ENCODE assay signal across 16 cellular contexts in genomic region chr2:144886847-144887246, GRCh38.
DNase-seq lines count a peak whose midpoint lies in the region; ATAC-seq and TF ChIP-seq lines count a peak whose summit lies in the region.
"Had no signal": no experiment of that assay in that cellular context is flagged by ENCODE, and none has a peak within 500 bp of the region (broad histone marks: within the 10 kb centered on the region; RNA-seq: fewer than 3 reads in every experiment).

No MANE protein-coding gene starts in this region.

- no peak overlapping the region for H3K27ac ChIP-seq in uterus
- H3K27ac ChIP-seq: BLaER1 treated with 17β-estradiol and CSF1 and Interleukin-3, amounts not matched to agents 10 nM and 100 nM; tibial nerve had no signal

- no peaks in the 10 kb centered on the region for H3K9me3 ChIP-seq in uterus
- H3K9me3 ChIP-seq: tibial nerve had no signal

- H3K4me3 ChIP-seq in uterus (no peak overlapping the region), H7 (ENCODE audit: insufficient read depth, low read depth, low read length) (no peak overlapping the region)
- H3K4me3 ChIP-seq: BLaER1 treated with 17β-estradiol and CSF1 and Interleukin-3, amounts not matched to agents 10 nM and 100 nM; tibial nerve had no signal

- intact Hi-C loops in head of caudate nucleus (cut with DNase I) (no loop called here), uterus (cut with DNase I; ENCODE audit: low total_unique reads) (no loop called here)

- TF ChIP-seq POLR2A in uterus (IDR thresholded peaks at IDR 0.05) = no peak

- no peak for TF ChIP-seq CTCF in uterus (IDR thresholded peaks at IDR 0.05)

- DNase-seq in astrocyte of the hippocampus (ENCODE audit: low read depth, low spot score) = peak; percentile 55
- peak in 24 of 42 donors; percentile 2 to 60 (median 21) for DNase-seq in head of caudate nucleus
- DNase-seq in mucosa of gallbladder (ENCODE audit: low spot score) = peak; percentile 39
- DNase-seq in uterus = peak; percentile 22 to 76
- no peak for DNase-seq in H7
- DNase-seq in MV-4-11 (lab: John Stamatoyannopoulos, UW) = no peak
- DNase-seq: activated CD4-positive, alpha-beta T cell treated with anti-CD3 and anti-CD28 coated beads for 36 hours; activated CD8-positive, alpha-beta memory T cell treated with anti-CD3 and anti-CD28 coated beads, Interleukin-2, amount 50 U/mL, for 4 hours; immature natural killer cell; NCI-H146; NCI-H510A; stimulated activated CD4-positive, alpha-beta T cell treated with anti-CD3 and anti-CD28 coated beads, Interleukin-4, amount 100 ng/mL, for 4 hours; T1000 had no signal

- H3K27me3 ChIP-seq in uterus = no peaks in the 10 kb centered on the region
- H3K27me3 ChIP-seq in H7 (ENCODE audit: control insufficient read depth, insufficient read depth, low read length) = no peaks in the 10 kb centered on the region
- H3K27me3 ChIP-seq: BLaER1 treated with 17β-estradiol and CSF1 and Interleukin-3, amounts not matched to agents 10 nM and 100 nM; tibial nerve had no signal

- H3K36me3 ChIP-seq in uterus (no peaks in the 10 kb centered on the region), H7 (replicated peaks; ENCODE audit: control insufficient read depth, insufficient read depth, low read length) (no peaks in the 10 kb centered on the region)
- H3K36me3 ChIP-seq: BLaER1 treated with 17β-estradiol and CSF1 and Interleukin-3, amounts not matched to agents 10 nM and 100 nM; tibial nerve had no signal

- no peaks in the 10 kb centered on the region for H3K4me1 ChIP-seq in uterus
- H3K4me1 ChIP-seq: tibial nerve had no signal

- ATAC-seq in GM19452 (IDR thresholded peaks at IDR 0.05; ENCODE audit: unreplicated experiment) = no peak
- ATAC-seq: activated CD4-positive, alpha-beta T cell treated with anti-CD3 and anti-CD28 coated beads for 36 hours had no signal

Comparison
In these comparisons a context has a peak if more than half of its experiments do, and no peak if none do; other contexts are left out.
1. DNase-seq: peak in astrocyte of the hippocampus (single experiment), head of caudate nucleus (24 of 42), mucosa of gallbladder (single experiment) and uterus (2 of 2); none in H7 (single experiment) and MV-4-11 (single experiment).